In genomic region chr11:65787649-65788622, GRCh38 we compare ENCODE assay signal across 2 cellular contexts.
A peak's percentile ranks its signal among the peaks of the same experiment; 100 is the strongest.
TF ChIP-seq lines count a peak whose summit lies in the region.

No MANE protein-coding gene starts in this region.

TF ChIP-seq in HEK293, 187 proteins besides CTCF, POLR2A, EP300 and RAD21:
- TF ChIP-seq ZNF26 (tag by site-specific recombination; IDR thresholded peaks at IDR 0.05), result peak; percentile 42; the same call in 1 of the 2 replicates
- no peak for TF ChIP-seq ZFP3 (tag by site-specific recombination; IDR thresholded peaks at IDR 0.05; ENCODE audit: low read depth)

TF ChIP-seq in GM12878, 131 proteins besides CTCF, POLR2A, EP300 and RAD21:
- TF ChIP-seq ZNF687 (IDR thresholded peaks at IDR 0.05) (0 out of 2 replicates have a peak, but pooled peaks have one; percentile 13), NR2F1 (conservative IDR thresholded peaks at IDR 0.05) (peak; percentile 83), SMC3 (IDR thresholded peaks at IDR 0.05; ENCODE audit: borderline replicate concordance, low read length) (no peak), SUZ12 (IDR thresholded peaks at IDR 0.05; ENCODE audit: unreplicated experiment) (peak; percentile 96), SRF (IDR thresholded peaks at IDR 0.05; ENCODE audit: low read depth in 2 of 2, low read length in 2 of 2) (no peak)
